Comparison of ENCODE assay signal across 10 cellular contexts in the genomic region with DNA sequence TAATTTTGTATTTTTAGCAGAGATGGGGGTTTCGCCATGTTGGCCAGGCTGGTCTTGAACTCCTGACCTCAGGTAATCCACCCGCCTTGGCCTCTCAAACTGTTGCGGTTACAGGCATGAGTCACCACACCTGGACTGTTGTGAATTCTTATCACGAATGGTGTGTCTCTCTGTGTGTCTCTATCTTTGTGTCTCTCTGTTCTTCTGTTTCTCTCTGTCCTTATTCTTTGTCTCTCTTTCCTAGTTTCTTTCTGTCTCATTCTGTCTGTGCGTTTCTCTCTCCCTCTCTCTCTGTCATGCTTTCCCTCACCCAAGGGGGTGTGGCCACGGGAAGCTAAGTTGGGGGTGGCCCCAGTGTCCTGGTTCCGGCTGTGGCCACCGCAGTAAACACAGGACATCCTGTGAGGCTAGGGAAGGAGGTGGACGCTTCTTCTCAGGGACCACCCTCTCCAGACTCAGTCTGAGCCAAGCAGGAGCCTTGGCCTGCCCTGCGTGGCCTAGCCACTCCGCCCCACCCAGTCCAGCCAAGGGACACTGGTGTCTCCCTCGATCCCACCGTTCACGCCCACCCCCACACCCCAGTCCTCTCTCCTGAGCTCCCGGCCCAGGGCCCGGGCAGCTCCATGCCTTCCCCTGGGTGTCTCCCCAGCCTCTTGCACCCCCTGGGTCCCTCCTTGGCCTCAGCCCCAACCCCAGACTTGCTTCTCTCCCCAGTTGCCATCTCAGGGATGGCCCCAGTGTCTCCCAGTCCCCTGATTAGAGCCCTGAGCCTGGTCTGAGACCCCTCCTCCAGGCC. TPM values are rescaled to one million over a fixed set of nuclear protein-coding genes. Genes with fewer than 3 reads are reported as not detected.
DNase-seq lines count a peak whose midpoint lies in the region; ATAC-seq and TF ChIP-seq lines count a peak whose summit lies in the region.
"Had no signal": no experiment of that assay in that cellular context is flagged by ENCODE, and none has a peak within 500 bp of the region (broad histone marks: within the 10 kb centered on the region; RNA-seq: fewer than 3 reads in every experiment).

No MANE protein-coding gene starts in this region.

- CTCF ChIA-PET in activated CD8-positive, alpha-beta memory T cell treated with anti-CD3 and anti-CD28 coated beads, Interleukin-2, amount 10 ng/mL, durations not matched to agents 7 days and 5 days (lab: Charles Lee), result interaction anchor here (0.6 to 2.1 kb wide), 3 partner anchors 9 to 112 kb away, joined by 3 to 6 read pairs (median 4); a partner anchor contains a TSS

- peak; percentile 60 for DNase-seq in activated CD8-positive, alpha-beta memory T cell treated with anti-CD3 and anti-CD28 coated beads, Interleukin-2, amount 10 ng/mL, durations not matched to agents 7 days and 5 days
- DNase-seq in activated CD8-positive, alpha-beta memory T cell treated with anti-CD3 and anti-CD28 coated beads, Interleukin-2, amount 50 U/mL, for 4 hours, result no peak
- no peak for DNase-seq in activated naive CD8-positive, alpha-beta T cell treated with anti-CD3 and anti-CD28 coated beads, Interleukin-2, amount 10 ng/mL, durations not matched to agents 7 days and 5 days
- peak; percentile 5 for DNase-seq in inferior parietal cortex (ENCODE audit: extremely low spot score)
- DNase-seq in upper lobe of right lung, result no peak
- DNase-seq in NCI-H82 (lab: John Stamatoyannopoulos, UW), result no peak
- no peak for DNase-seq in NCI-H2029 treated with DMSO at 0.1 percent for 48 hours (lab: John Stamatoyannopoulos, UW)
- no peak for DNase-seq in NCI-H510A (lab: John Stamatoyannopoulos, UW)
- DNase-seq: AML-193, NCI-H146 had no signal

- H3K4me1 Mint-ChIP-seq in activated CD8-positive, alpha-beta memory T cell treated with anti-CD3 and anti-CD28 coated beads, Interleukin-2, amount 10 ng/mL, durations not matched to agents 7 days and 5 days, result peaks cover 36% of the 10 kb centered on the region
- peaks cover 34% of the 10 kb centered on the region for H3K4me1 Mint-ChIP-seq in activated naive CD8-positive, alpha-beta T cell treated with anti-CD3 and anti-CD28 coated beads, Interleukin-2, amount 10 ng/mL, durations not matched to agents 7 days and 5 days

- H3K27ac ChIP-seq in upper lobe of right lung, result peak overlapping the region; percentile 82

- H3K36me3 ChIP-seq in upper lobe of right lung, result peaks cover 2% of the 10 kb centered on the region

- H3K9me3 ChIP-seq in upper lobe of right lung, result no peaks in the 10 kb centered on the region

- no peak for ATAC-seq in activated CD8-positive, alpha-beta memory T cell treated with anti-CD3 and anti-CD28 coated beads, Interleukin-2, amount 10 ng/mL, durations not matched to agents 7 days and 5 days
- ATAC-seq in activated naive CD8-positive, alpha-beta T cell treated with anti-CD3 and anti-CD28 coated beads, Interleukin-2, amount 10 ng/mL, durations not matched to agents 7 days and 5 days (ENCODE audit: low read depth), result no peak
- ATAC-seq in upper lobe of right lung, result peak; percentile 23

- H3K27ac Mint-ChIP-seq in activated CD8-positive, alpha-beta memory T cell treated with anti-CD3 and anti-CD28 coated beads, Interleukin-2, amount 10 ng/mL, durations not matched to agents 7 days and 5 days, result peak overlapping the region; percentile 73
- H3K27ac Mint-ChIP-seq in activated naive CD8-positive, alpha-beta T cell treated with anti-CD3 and anti-CD28 coated beads, Interleukin-2, amount 10 ng/mL, durations not matched to agents 7 days and 5 days, result peak overlapping the region; percentile 83

- H3K36me3 Mint-ChIP-seq in activated CD8-positive, alpha-beta memory T cell treated with anti-CD3 and anti-CD28 coated beads, Interleukin-2, amount 10 ng/mL, durations not matched to agents 7 days and 5 days, result no peaks in the 10 kb centered on the region
- H3K36me3 Mint-ChIP-seq in activated naive CD8-positive, alpha-beta T cell treated with anti-CD3 and anti-CD28 coated beads, Interleukin-2, amount 10 ng/mL, durations not matched to agents 7 days and 5 days, result no peaks in the 10 kb centered on the region

- H3K9me3 Mint-ChIP-seq in activated CD8-positive, alpha-beta memory T cell treated with anti-CD3 and anti-CD28 coated beads, Interleukin-2, amount 10 ng/mL, durations not matched to agents 7 days and 5 days (ENCODE audit: low read depth), result no peaks in the 10 kb centered on the region
- no peaks in the 10 kb centered on the region for H3K9me3 Mint-ChIP-seq in activated naive CD8-positive, alpha-beta T cell treated with anti-CD3 and anti-CD28 coated beads, Interleukin-2, amount 10 ng/mL, durations not matched to agents 7 days and 5 days

- H3K4me1 ChIP-seq in upper lobe of right lung, result peaks cover 54% of the 10 kb centered on the region

- H3K27me3 ChIP-seq in upper lobe of right lung, result no peaks in the 10 kb centered on the region

- TF ChIP-seq CTCF in upper lobe of right lung (IDR thresholded peaks at IDR 0.05), result no peak

- no peaks in the 10 kb centered on the region for H3K27me3 Mint-ChIP-seq in activated CD8-positive, alpha-beta memory T cell treated with anti-CD3 and anti-CD28 coated beads, Interleukin-2, amount 10 ng/mL, durations not matched to agents 7 days and 5 days
- H3K27me3 Mint-ChIP-seq in activated naive CD8-positive, alpha-beta T cell treated with anti-CD3 and anti-CD28 coated beads, Interleukin-2, amount 10 ng/mL, durations not matched to agents 7 days and 5 days, result peaks cover 2% of the 10 kb centered on the region

- no peak overlapping the region for H3K4me3 ChIP-seq in upper lobe of right lung

- H3K4me3 Mint-ChIP-seq in activated CD8-positive, alpha-beta memory T cell treated with anti-CD3 and anti-CD28 coated beads, Interleukin-2, amount 10 ng/mL, durations not matched to agents 7 days and 5 days, result peak overlapping the region; percentile 25
- H3K4me3 Mint-ChIP-seq in activated naive CD8-positive, alpha-beta T cell treated with anti-CD3 and anti-CD28 coated beads, Interleukin-2, amount 10 ng/mL, durations not matched to agents 7 days and 5 days, result peak overlapping the region; percentile 43

- POLR2A ChIA-PET in activated naive CD8-positive, alpha-beta T cell treated with anti-CD3 and anti-CD28 coated beads, Interleukin-2, amount 10 ng/mL, durations not matched to agents 7 days and 5 days (lab: Charles Lee), result interaction anchor here (3.1 kb wide), 1 partner anchor 14 kb away, joined by 12 read pairs; no protein-coding TSS in a partner anchor

- intact Hi-C loops in upper lobe of right lung (cut with DNase I), result no loop called here

RNA-seq across cellular contexts. Expression of a gene that starts 3.9 kb away (rescaled TPM):
- 1 to 10 TPM in 1 of 2 experiments, under 1 TPM in 1; 0.80 to 1.1 TPM for total RNA-seq in activated CD8-positive, alpha-beta memory T cell treated with anti-CD3 and anti-CD28 coated beads, Interleukin-2, amount 10 ng/mL, durations not matched to agents 7 days and 5 days
- 1 to 10 TPM; 2.3 to 2.5 TPM for total RNA-seq in activated naive CD8-positive, alpha-beta T cell treated with anti-CD3 and anti-CD28 coated beads, Interleukin-2, amount 10 ng/mL, durations not matched to agents 7 days and 5 days
- 36.2 TPM for total RNA-seq in upper lobe of right lung

RNA-seq across cellular contexts. Expression of a gene that starts 8.7 kb away (rescaled TPM):
- total RNA-seq in activated CD8-positive, alpha-beta memory T cell treated with anti-CD3 and anti-CD28 coated beads, Interleukin-2, amount 10 ng/mL, durations not matched to agents 7 days and 5 days, result 1 to 10 TPM; 9.4 to 9.6 TPM
- total RNA-seq in activated naive CD8-positive, alpha-beta T cell treated with anti-CD3 and anti-CD28 coated beads, Interleukin-2, amount 10 ng/mL, durations not matched to agents 7 days and 5 days, result 1 to 10 TPM; 7.3 to 7.9 TPM
- 22.1 TPM for total RNA-seq in upper lobe of right lung

RNA-seq across cellular contexts. Expression of a gene that starts 27.0 kb away (rescaled TPM):
- 10 to 100 TPM; 13.4 to 13.7 TPM for total RNA-seq in activated CD8-positive, alpha-beta memory T cell treated with anti-CD3 and anti-CD28 coated beads, Interleukin-2, amount 10 ng/mL, durations not matched to agents 7 days and 5 days
- total RNA-seq in activated naive CD8-positive, alpha-beta T cell treated with anti-CD3 and anti-CD28 coated beads, Interleukin-2, amount 10 ng/mL, durations not matched to agents 7 days and 5 days, result 10 to 100 TPM; 12.9 to 13.5 TPM
- total RNA-seq in upper lobe of right lung, result 32.6 TPM

RNA-seq across cellular contexts. Expression of a gene that starts 27.1 kb away (rescaled TPM):
- total RNA-seq in activated CD8-positive, alpha-beta memory T cell treated with anti-CD3 and anti-CD28 coated beads, Interleukin-2, amount 10 ng/mL, durations not matched to agents 7 days and 5 days, result not detected
- under 1 TPM in 1 of 2 experiments, not detected in 1; 0.11 TPM for total RNA-seq in activated naive CD8-positive, alpha-beta T cell treated with anti-CD3 and anti-CD28 coated beads, Interleukin-2, amount 10 ng/mL, durations not matched to agents 7 days and 5 days
- total RNA-seq in upper lobe of right lung, result 0.64 TPM

RNA-seq across cellular contexts. Expression of a gene that starts 48.4 kb away (rescaled TPM):
- total RNA-seq in activated CD8-positive, alpha-beta memory T cell treated with anti-CD3 and anti-CD28 coated beads, Interleukin-2, amount 10 ng/mL, durations not matched to agents 7 days and 5 days, result 10 to 100 TPM; 12.9 to 23.3 TPM
- total RNA-seq in activated naive CD8-positive, alpha-beta T cell treated with anti-CD3 and anti-CD28 coated beads, Interleukin-2, amount 10 ng/mL, durations not matched to agents 7 days and 5 days, result 10 to 100 TPM; 20.4 to 21.5 TPM
- total RNA-seq in upper lobe of right lung, result 132 TPM

Comparison
In these comparisons a context has a peak if more than half of its experiments do, and no peak if none do; other contexts are left out.
1. DNase-seq: peak in activated CD8-positive, alpha-beta memory T cell treated with anti-CD3 and anti-CD28 coated beads, Interleukin-2, amount 10 ng/mL, durations not matched to agents 7 days and 5 days (single experiment) and inferior parietal cortex (single experiment); none in activated CD8-positive, alpha-beta memory T cell treated with anti-CD3 and anti-CD28 coated beads, Interleukin-2, amount 50 U/mL, for 4 hours (single experiment), activated naive CD8-positive, alpha-beta T cell treated with anti-CD3 and anti-CD28 coated beads, Interleukin-2, amount 10 ng/mL, durations not matched to agents 7 days and 5 days (single experiment), upper lobe of right lung (single experiment), NCI-H82 (single experiment), NCI-H2029 treated with DMSO at 0.1 percent for 48 hours (single experiment) and NCI-H510A (single experiment).
2. RNA of a gene that starts 3.9 kb away (total RNA-seq): 36.2 TPM in upper lobe of right lung (single experiment); 2.3 to 2.5 TPM in activated naive CD8-positive, alpha-beta T cell treated with anti-CD3 and anti-CD28 coated beads, Interleukin-2, amount 10 ng/mL, durations not matched to agents 7 days and 5 days and 0.80 to 1.1 TPM in activated CD8-positive, alpha-beta memory T cell treated with anti-CD3 and anti-CD28 coated beads, Interleukin-2, amount 10 ng/mL, durations not matched to agents 7 days and 5 days; every median in the first group is over 10 times any median in the second.